ENCODE assay signal across 21 cellular contexts in genomic region chr11:104944080-104944479, GRCh38. TPM values are rescaled to one million over a fixed set of nuclear protein-coding genes. Genes with fewer than 3 reads are reported as not detected.
"Had no signal": no experiment of that assay in that cellular context is flagged by ENCODE, and none has a peak within 500 bp of the region (broad histone marks: within the 10 kb centered on the region; RNA-seq: fewer than 3 reads in every experiment).

No MANE protein-coding gene starts in this region.

- H3K4me3 ChIP-seq: coronary artery, gastroesophageal sphincter, heart left ventricle, left ventricle myocardium inferior, spleen, tibial artery had no signal

- H3K4me1 ChIP-seq: gastroesophageal sphincter, heart left ventricle, left ventricle myocardium inferior, tibial artery had no signal

- ATAC-seq: gastroesophageal sphincter, heart left ventricle had no signal

- H3K27ac Mint-ChIP-seq: nephron progenitor cell; T-helper 1 cell treated with Interleukin-12 subunit alpha and Interleukin-12 subunit beta and Interleukin-4 antibody, amounts not matched to agents 30 μg/mL and 1 μg/mL, for 36 hours had no signal

- H3K9me3 ChIP-seq: gastroesophageal sphincter, heart left ventricle, left ventricle myocardium inferior, spleen, tibial artery had no signal

- H3K4me3 Mint-ChIP-seq: central memory CD8-positive, alpha-beta T cell; nephron progenitor cell; T-helper 1 cell treated with Interleukin-12 subunit alpha and Interleukin-12 subunit beta and Interleukin-4 antibody, amounts not matched to agents 30 μg/mL and 1 μg/mL, for 36 hours had no signal

- H3K27me3 ChIP-seq: brain microvascular endothelial cell, gastroesophageal sphincter, heart left ventricle, spleen, tibial artery had no signal

- DNase-seq: activated CD4-positive, alpha-beta T cell treated with anti-CD3 and anti-CD28 coated beads for 1 hour; activated CD4-positive, alpha-beta T cell treated with anti-CD3 and anti-CD28 coated beads, Interleukin-2, amount 50 U/mL, for 48 hours; aorta; brain microvascular endothelial cell; erythroblast; heart left ventricle; left ventricle myocardium inferior; mesendoderm; nephron progenitor cell; nucleus accumbens; posterior cingulate gyrus; spleen; stimulated activated naive CD4-positive, alpha-beta T cell; substantia nigra; tibial artery had no signal

- H3K4me1 Mint-ChIP-seq: nephron progenitor cell had no signal

- H3K27ac ChIP-seq: brain microvascular endothelial cell, coronary artery, gastroesophageal sphincter, heart left ventricle, left ventricle myocardium inferior, tibial artery had no signal

- H3K9me3 Mint-ChIP-seq: central memory CD8-positive, alpha-beta T cell; nephron progenitor cell; T-helper 1 cell treated with Interleukin-12 subunit alpha and Interleukin-12 subunit beta and Interleukin-4 antibody, amounts not matched to agents 30 μg/mL and 1 μg/mL, for 36 hours had no signal

- H3K27me3 Mint-ChIP-seq: central memory CD8-positive, alpha-beta T cell had no signal

RNA-seq across cellular contexts. Expression of gene CASP12, which starts 45.8 kb away (rescaled TPM):
- total RNA-seq: kidney epithelial cell, left ventricle myocardium inferior, renal cortical epithelial cell had no signal
